In the genomic region with DNA sequence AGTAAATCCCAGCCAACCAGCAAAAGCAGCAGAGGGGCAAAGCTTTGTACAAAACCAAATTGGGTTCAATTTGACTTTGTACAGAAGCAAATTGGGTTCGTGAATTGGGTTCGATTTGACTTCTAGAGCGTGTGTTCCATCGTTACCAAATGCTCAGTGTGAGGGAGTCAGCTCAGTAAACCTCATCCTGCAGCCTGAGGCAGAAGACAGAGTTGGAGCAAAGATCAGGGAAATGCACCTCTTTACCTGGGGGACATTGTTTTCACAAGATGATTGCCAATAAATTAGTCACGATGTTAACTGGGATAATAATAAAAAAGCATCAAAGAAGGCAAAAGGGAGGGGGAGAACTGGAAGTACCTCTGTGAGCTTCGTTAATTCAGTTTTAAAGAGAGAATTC, we compare ENCODE assay signal across 8 cellular contexts. TPM values are rescaled to one million over a fixed set of nuclear protein-coding genes. Genes with fewer than 3 reads are reported as not detected.
A peak's percentile ranks its signal among the peaks of the same experiment; 100 is the strongest.
DNase-seq lines count a peak whose midpoint lies in the region; TF ChIP-seq lines count a peak whose summit lies in the region.

No MANE protein-coding gene starts in this region.

- no peak for TF ChIP-seq EP300 in sigmoid colon (IDR thresholded peaks at IDR 0.05)

- no peaks in the 10 kb centered on the region for H3K27me3 Mint-ChIP-seq in Caco-2 (ENCODE audit: insufficient read depth, unreplicated experiment)

- peak overlapping the region; percentile 85 for H3K4me3 Mint-ChIP-seq in Caco-2 (ENCODE audit: unreplicated experiment)

- no TSS peak for BruUV-seq in Caco-2 (replicated peaks; lab: Mats Ljungman, UMichigan)

- H3K36me3 Mint-ChIP-seq in Caco-2 (ENCODE audit: insufficient read depth, unreplicated experiment): peaks cover 38% of the 10 kb centered on the region

- CTCF ChIA-PET in Caco-2 (lab: Charles Lee): interaction anchor here (1.1 to 1.2 kb wide), 2 partner anchors 19 to 104 kb away, joined by 3 to 4 read pairs; no protein-coding TSS in a partner anchor

- no peak for TF ChIP-seq CTCF in Caco-2 (IDR thresholded peaks at IDR 0.05; ENCODE audit: insufficient read depth in 1 of 2, low read depth in 1 of 2, low read length in 1 of 2, severe bottlenecking in 1 of 2, unreplicated experiment in 1 of 2)
- no peak for TF ChIP-seq CTCF in WI38 (IDR thresholded peaks at IDR 0.05; ENCODE audit: low read depth, low read length)
- TF ChIP-seq CTCF in foreskin fibroblast (IDR thresholded peaks at IDR 0.05; ENCODE audit: low read depth, low read length): no peak
- no peak for TF ChIP-seq CTCF in sigmoid colon (IDR thresholded peaks at IDR 0.05)

- peak overlapping the region; percentile 75 for H3K27ac Mint-ChIP-seq in Caco-2 (ENCODE audit: unreplicated experiment)

- POLR2A ChIA-PET in Caco-2 (lab: Charles Lee): no interaction called here

- no peaks in the 10 kb centered on the region for H3K9me3 ChIP-seq in Caco-2
- no peaks in the 10 kb centered on the region for H3K9me3 ChIP-seq in sigmoid colon

- DNase-seq in Caco-2 (no peak), foreskin fibroblast (no peak), sigmoid colon (no peak), AG08396 (ENCODE audit: low spot score) (no peak), GOT3 (lab: John Stamatoyannopoulos, UW) (no peak), COLO668 (lab: John Stamatoyannopoulos, UW; ENCODE audit: unreplicated experiment) (no peak), DMS114 treated with DMSO at 0.1 percent for 48 hours (lab: John Stamatoyannopoulos, UW; ENCODE audit: unreplicated experiment) (no peak)

- peaks cover 11% of the 10 kb centered on the region for H3K9me3 Mint-ChIP-seq in Caco-2 (ENCODE audit: unreplicated experiment)

- H3K4me1 ChIP-seq in Caco-2: peaks cover 43% of the 10 kb centered on the region
- peaks cover 0 to 44% (median 25%) of the 10 kb centered on the region in 4 donors for H3K4me1 ChIP-seq in sigmoid colon

- H3K36me3 ChIP-seq in Caco-2 (ENCODE audit: control insufficient read depth, insufficient read depth, low read length) (peaks cover 11% of the 10 kb centered on the region), sigmoid colon (no peaks in the 10 kb centered on the region)

- TF ChIP-seq POLR2A in sigmoid colon (IDR thresholded peaks at IDR 0.05): no peak

- intact Hi-C loops in Caco-2 (cut with micrococcal nuclease; ENCODE audit: unreplicated experiment) (loop anchor here (2.0 to 5.0 kb wide), 4 partner anchors 19 to 338 kb away; no protein-coding TSS in a partner anchor), sigmoid colon (cut with DNase I) (loop anchor here (2.0 to 10.0 kb wide), 6 partner anchors 38 to 773 kb away; a partner anchor contains a TSS)

- H3K4me3 ChIP-seq in Caco-2 (ENCODE audit: low read depth, low read length) (peak overlapping the region; percentile 84), WI38 (ENCODE audit: low read depth, low read length) (peak overlapping the region; percentile 33), foreskin fibroblast (ENCODE audit: low read depth in 1 of 2, low read length in 2 of 2) (peak overlapping the region; percentile 30 to 39), sigmoid colon (peak overlapping the region; percentile 57 to 89 (median 76))

- peak overlapping the region; percentile 92 to 93 (median 92) for H3K27ac ChIP-seq in sigmoid colon

- H3K27me3 ChIP-seq in Caco-2 (replicated peaks; ENCODE audit: control insufficient read depth, insufficient read depth, low read length) (no peaks in the 10 kb centered on the region), sigmoid colon (no peaks in the 10 kb centered on the region)

- 15 to 56% methylated on average over 6 of the region's 6 CpGs for WGBS in sigmoid colon, 2 donors

- H3K4me1 Mint-ChIP-seq in Caco-2 (ENCODE audit: low read depth, unreplicated experiment): peaks cover 48% of the 10 kb centered on the region

RNA-seq across cellular contexts. Expression of a gene that starts 1.5 kb away (rescaled TPM):
- total RNA-seq in Caco-2 (2022) (37.9 and 40.1 TPM in 2 replicates), sigmoid colon (10 to 100 TPM in 3 of 4 donors, 1 to 10 TPM in 1; 6.9 to 21.3 (median 15.1) TPM)
- 10 to 100 TPM; 48.8 to 61.7 (median 59.5) TPM for polyA plus RNA-seq in sigmoid colon

RNA-seq across cellular contexts. Expression of a gene that starts 55.4 kb away (rescaled TPM):
- 48.8 and 51.5 TPM in 2 replicates for total RNA-seq in Caco-2 (2022)
- total RNA-seq in sigmoid colon: 10 to 100 TPM; 33.5 to 41.1 (median 37.2) TPM
- polyA plus RNA-seq in sigmoid colon: 10 to 100 TPM; 24.6 to 33.0 (median 30.3) TPM

Comparison
In these comparisons a context has a peak if more than half of its experiments do, and no peak if none do; other contexts are left out.
1. H3K4me3 ChIP-seq: peak in every context shown above with its lines; median percentile 84 in Caco-2; 76 in sigmoid colon; 34 in foreskin fibroblast; 33 in WI38.